ENCODE assay signal across 14 cellular contexts in genomic region chr10:100715445-100716385, GRCh38. TPM values are rescaled to one million over a fixed set of nuclear protein-coding genes. Genes with fewer than 3 reads are reported as not detected.
A peak's percentile ranks its signal among the peaks of the same experiment; 100 is the strongest.
DNase-seq lines count a peak whose midpoint lies in the region; ATAC-seq, FAIRE-seq and TF ChIP-seq lines count a peak whose summit lies in the region.
"Had no signal": no experiment of that assay in that cellular context is flagged by ENCODE, and none has a peak within 500 bp of the region (broad histone marks: within the 10 kb centered on the region; RNA-seq: fewer than 3 reads in every experiment).

No MANE protein-coding gene starts in this region.

- peaks cover 12% of the 10 kb centered on the region for H3K4me1 Mint-ChIP-seq in T-helper 17 cell
- H3K4me1 Mint-ChIP-seq in osteocyte (ENCODE audit: unreplicated experiment), result peaks cover 2% of the 10 kb centered on the region

- in situ Hi-C loops in brain microvascular endothelial cell (cut with HindIII; ENCODE audit: low pct_ligation_motif_present, low sequenced_read_pairs), result no loop called here

- H3K27ac Mint-ChIP-seq in T-helper 17 cell, result no peak overlapping the region
- H3K27ac Mint-ChIP-seq in osteocyte (ENCODE audit: unreplicated experiment), result no peak overlapping the region

- H3K4me1 ChIP-seq in iPS-15b (ENCODE audit: control insufficient read depth, insufficient read depth, low read length), result no peaks in the 10 kb centered on the region

- H3K4me3 ChIP-seq in iPS-15b (ENCODE audit: low read depth, low read length) (peak overlapping the region; percentile 59), brain microvascular endothelial cell (ENCODE audit: low read depth, low read length) (no peak overlapping the region)

- H3K27me3 ChIP-seq in iPS-15b (ENCODE audit: control insufficient read depth, insufficient read depth, low read length) (peaks cover 98% of the 10 kb centered on the region), brain microvascular endothelial cell (replicated peaks) (peaks cover 83% of the 10 kb centered on the region)

- no peak for FAIRE-seq in HTR-8/SVneo (lab: Jason Lieb, UNC)

- no peak for TF ChIP-seq CTCF in osteocyte (IDR thresholded peaks at IDR 0.05)
- TF ChIP-seq CTCF in brain microvascular endothelial cell (IDR thresholded peaks at IDR 0.05; ENCODE audit: low read depth, low read length, missing control alignments), result no peak

- no peaks in the 10 kb centered on the region for H3K36me3 ChIP-seq in iPS-15b (ENCODE audit: control insufficient read depth, insufficient read depth, low read length)
- H3K36me3 ChIP-seq in brain microvascular endothelial cell (replicated peaks), result no peaks in the 10 kb centered on the region
- H3K36me3 ChIP-seq: thyroid gland had no signal

- H3K36me3 Mint-ChIP-seq in T-helper 17 cell (ENCODE audit: low read depth) (peaks cover 16% of the 10 kb centered on the region), osteocyte (ENCODE audit: unreplicated experiment) (peaks cover 2% of the 10 kb centered on the region)

- peak overlapping the region; percentile 41 for H3K4me3 Mint-ChIP-seq in T-helper 17 cell
- peak overlapping the region; percentile 46 for H3K4me3 Mint-ChIP-seq in osteocyte (ENCODE audit: unreplicated experiment)

- H3K9me3 ChIP-seq in T-helper 17 cell (ENCODE audit: control insufficient read depth, low read length, poor library complexity, severe bottlenecking) (no peaks in the 10 kb centered on the region), iPS-15b (ENCODE audit: control insufficient read depth, insufficient read depth, low read length) (no peaks in the 10 kb centered on the region)
- H3K9me3 ChIP-seq: thyroid gland had no signal

- DNase-seq in COLO668 (lab: John Stamatoyannopoulos, UW; ENCODE audit: unreplicated experiment), result peak; percentile 25
- no peak for DNase-seq in T-helper 17 cell
- no peak for DNase-seq in osteocyte (ENCODE audit: extremely low spot score, unreplicated experiment)
- DNase-seq in HTR-8/SVneo (ENCODE audit: insufficient read length, low spot score), result no peak
- DNase-seq in brain microvascular endothelial cell, result no peak
- DNase-seq in SW 1271 (lab: John Stamatoyannopoulos, UW), result no peak
- DNase-seq: amygdala, erythroblast, KBM-7, thyroid gland had no signal

- no peaks in the 10 kb centered on the region for H3K9me3 Mint-ChIP-seq in osteocyte (ENCODE audit: unreplicated experiment)

- ATAC-seq in T-helper 17 cell (no peak), HG02852 (IDR thresholded peaks at IDR 0.05; ENCODE audit: unreplicated experiment) (no peak)
- ATAC-seq: activated CD4-positive, CD25-positive, alpha-beta regulatory T cell treated with anti-CD3 and anti-CD28 coated beads, Interleukin-2, amount 50 U/mL, for 24 hours had no signal

- H3K27me3 Mint-ChIP-seq in T-helper 17 cell (peaks cover 94% of the 10 kb centered on the region), osteocyte (ENCODE audit: unreplicated experiment) (peaks cover 85% of the 10 kb centered on the region)

- H3K9ac ChIP-seq in iPS-15b (ENCODE audit: low read depth, low read length), result no peak overlapping the region

- no peak overlapping the region for H3K27ac ChIP-seq in brain microvascular endothelial cell
- H3K27ac ChIP-seq: thyroid gland had no signal

RNA-seq across cellular contexts. Expression of gene PAX2, which starts 29.7 kb away (rescaled TPM):
- total RNA-seq in T-helper 17 cell (not detected), osteocyte (0.30 and 1.4 TPM in 2 replicates)
- total RNA-seq: mononuclear cell, thyroid gland had no signal
